Comparison of ENCODE assay signal across 8 cellular contexts in the genomic region with DNA sequence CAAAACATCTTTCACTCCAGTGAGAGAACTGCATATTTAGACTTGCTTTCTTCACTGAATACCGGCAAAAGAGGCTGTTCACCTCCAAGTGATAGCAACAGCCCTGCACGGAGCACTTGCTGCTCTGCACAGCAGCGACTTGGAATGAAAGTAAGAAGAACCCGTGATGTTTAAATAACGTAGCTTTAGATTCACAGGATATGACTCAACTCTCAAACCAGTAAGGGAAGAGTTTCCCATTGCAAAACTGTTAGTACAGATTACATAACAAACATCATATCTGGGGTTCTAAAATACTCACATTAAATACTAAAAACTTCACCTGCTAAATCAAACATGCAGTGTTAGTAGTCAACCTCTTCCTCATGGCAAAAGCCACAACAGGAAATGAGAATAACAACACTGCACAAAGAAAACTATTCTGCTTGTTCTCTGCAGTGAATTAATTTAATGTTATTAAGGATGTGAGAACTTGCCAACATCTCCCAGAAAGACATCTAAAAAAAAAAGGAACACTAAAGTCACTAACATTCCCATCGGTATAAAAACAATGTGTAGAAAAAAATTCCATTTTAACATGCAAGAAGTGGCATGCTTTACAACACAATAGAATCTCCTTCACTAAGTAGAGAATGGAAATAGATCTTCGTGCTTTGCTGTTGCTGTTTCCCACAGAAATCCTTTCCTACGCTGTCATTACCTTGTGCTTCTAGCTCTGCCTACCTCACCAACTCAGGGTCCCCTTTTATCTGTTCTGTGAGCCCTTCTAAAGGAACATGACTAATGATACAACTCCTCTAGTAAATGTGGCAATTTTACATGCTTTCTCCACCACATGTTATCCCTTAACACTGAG.
DNase-seq lines count a peak whose midpoint lies in the region; ATAC-seq, FAIRE-seq and TF ChIP-seq lines count a peak whose summit lies in the region.

No MANE protein-coding gene starts in this region.

- peak; percentile 55 to 82 for DNase-seq in A549 (ENCODE audit: low read depth in 1 of 2, low spot score in 1 of 2)
- DNase-seq in NCI-H146 (lab: John Stamatoyannopoulos, UW): peak; percentile 45
- DNase-seq in activated naive CD8-positive, alpha-beta T cell treated with anti-CD3 and anti-CD28 coated beads, Interleukin-2, amount 10 ng/mL, durations not matched to agents 7 days and 5 days: no peak
- peak; percentile 20 to 62 (median 54) for DNase-seq in right cardiac atrium
- peak in 1 of 2 donors; percentile 11 for DNase-seq in gastrocnemius medialis
- no peak for DNase-seq in NCI-H82 (lab: John Stamatoyannopoulos, UW)

- ATAC-seq in A549 (peak; percentile 97 to 99), GM18498 (IDR thresholded peaks at IDR 0.05; ENCODE audit: unreplicated experiment) (peak; percentile 91), HG02759 (IDR thresholded peaks at IDR 0.05; ENCODE audit: unreplicated experiment) (peak; percentile 94), right cardiac atrium (peak; percentile 55 to 59), gastrocnemius medialis (peak; percentile 39 to 62)
- ATAC-seq in activated naive CD8-positive, alpha-beta T cell treated with anti-CD3 and anti-CD28 coated beads, Interleukin-2, amount 10 ng/mL, durations not matched to agents 7 days and 5 days (ENCODE audit: low read depth): peak; percentile 98

- H3K4me3 ChIP-seq in A549 (peak overlapping the region; percentile 48), right cardiac atrium (ENCODE audit: low read length) (peak overlapping the region; percentile 27), gastrocnemius medialis (peak overlapping the region; percentile 28 to 50 (median 35))

- H3K27ac Mint-ChIP-seq in activated naive CD8-positive, alpha-beta T cell treated with anti-CD3 and anti-CD28 coated beads, Interleukin-2, amount 10 ng/mL, durations not matched to agents 7 days and 5 days: peak overlapping the region; percentile 71

- TF ChIP-seq EP300 in A549 (IDR thresholded peaks at IDR 0.05): peak; percentile 23 to 51; a peak in 2 of 5 replicates

- peak; percentile 92 for FAIRE-seq in A549 (lab: Jason Lieb, UNC)

- H3K4me3 Mint-ChIP-seq in activated naive CD8-positive, alpha-beta T cell treated with anti-CD3 and anti-CD28 coated beads, Interleukin-2, amount 10 ng/mL, durations not matched to agents 7 days and 5 days: peak overlapping the region; percentile 54

- no peak for TF ChIP-seq CTCF in A549 (IDR thresholded peaks at IDR 0.05)
- TF ChIP-seq CTCF in gastrocnemius medialis (IDR thresholded peaks at IDR 0.05 in 4 of 5, conservative IDR thresholded peaks at IDR 0.05 in 1 of 5): no peak

- H3K27me3 ChIP-seq in right cardiac atrium (ENCODE audit: control insufficient read depth, insufficient read depth): no peaks in the 10 kb centered on the region
- H3K27me3 ChIP-seq in gastrocnemius medialis: no peaks in the 10 kb centered on the region

- in situ Hi-C loops in gastrocnemius medialis (cut with MboI; ENCODE audit: low sequenced_read_pairs in 4 of 4): no loop called here

- H3K4me1 Mint-ChIP-seq in activated naive CD8-positive, alpha-beta T cell treated with anti-CD3 and anti-CD28 coated beads, Interleukin-2, amount 10 ng/mL, durations not matched to agents 7 days and 5 days: peaks cover 9% of the 10 kb centered on the region

- intact Hi-C loops in right cardiac atrium (cut with DNase I): no loop called here
- intact Hi-C loops in gastrocnemius medialis (cut with DNase I; ENCODE audit: low total_unique reads): loop anchor here (10.0 kb wide), 1 partner anchor 53 kb away; no protein-coding TSS in a partner anchor

- H3K9me3 ChIP-seq in A549 (no peaks in the 10 kb centered on the region), right cardiac atrium (ENCODE audit: control insufficient read depth, low read length) (no peaks in the 10 kb centered on the region), gastrocnemius medialis (no peaks in the 10 kb centered on the region)

- no peak for TF ChIP-seq RAD21 in A549 (conservative IDR thresholded peaks at IDR 0.05 in 1 of 2, IDR thresholded peaks at IDR 0.05 in 1 of 2)

- peak overlapping the region; percentile 82 for H3K4me2 ChIP-seq in A549

- WGBS in A549 (ENCODE audit: missing lambda C conversion rate): 4% methylated on average over 8 of the region's 8 CpGs
- 21% methylated on average over 8 of the region's 8 CpGs for WGBS in right cardiac atrium

- CTCF ChIA-PET in A549 (lab: Yijun Ruan, JAX): no interaction called here

- no peaks in the 10 kb centered on the region for H3K36me3 ChIP-seq in gastrocnemius medialis

- no peaks in the 10 kb centered on the region for H3K36me3 Mint-ChIP-seq in activated naive CD8-positive, alpha-beta T cell treated with anti-CD3 and anti-CD28 coated beads, Interleukin-2, amount 10 ng/mL, durations not matched to agents 7 days and 5 days

- peaks cover 11% of the 10 kb centered on the region for H3K27me3 Mint-ChIP-seq in activated naive CD8-positive, alpha-beta T cell treated with anti-CD3 and anti-CD28 coated beads, Interleukin-2, amount 10 ng/mL, durations not matched to agents 7 days and 5 days

- no peaks in the 10 kb centered on the region for H3K9me3 Mint-ChIP-seq in activated naive CD8-positive, alpha-beta T cell treated with anti-CD3 and anti-CD28 coated beads, Interleukin-2, amount 10 ng/mL, durations not matched to agents 7 days and 5 days

- H3K27ac ChIP-seq in A549 (peak overlapping the region; percentile 69), right cardiac atrium (ENCODE audit: low read length) (no peak overlapping the region), gastrocnemius medialis (peak overlapping the region; percentile 25 to 71 (median 58))

- POLR2A ChIA-PET in A549 (lab: Yijun Ruan, JAX): interaction anchor here (0.6 to 1.0 kb wide), 3 partner anchors 12 to 694 kb away, joined by 3 to 4 read pairs (median 3); a partner anchor contains a TSS
- POLR2A ChIA-PET in activated naive CD8-positive, alpha-beta T cell treated with anti-CD3 and anti-CD28 coated beads, Interleukin-2, amount 10 ng/mL, durations not matched to agents 7 days and 5 days (lab: Charles Lee): no interaction called here

- H3K4me1 ChIP-seq in A549 (peaks cover 40% of the 10 kb centered on the region), right cardiac atrium (ENCODE audit: control insufficient read depth, insufficient read depth, low read length) (no peaks in the 10 kb centered on the region), gastrocnemius medialis (no peaks in the 10 kb centered on the region)

- TF ChIP-seq POLR2A in A549 (IDR thresholded peaks at IDR 0.05; ENCODE audit: low read length): peak; percentile 32; the same call in 1 of the 2 replicates
- TF ChIP-seq POLR2A in gastrocnemius medialis (IDR thresholded peaks at IDR 0.05): peak; percentile 50 to 78

TF ChIP-seq in A549, 52 proteins besides CTCF, POLR2A, EP300 and RAD21 (continues in another document):
- TF ChIP-seq CHD2 (IDR thresholded peaks at IDR 0.05; ENCODE audit: low read length, partially characterized antibody) (no peak), HOXA7 (CRISPR knock-in tag; IDR thresholded peaks at IDR 0.05) (no peak), CEBPB (IDR thresholded peaks at IDR 0.05) (peak; percentile 96 to 97), JUN (IDR thresholded peaks at IDR 0.05) (peak; percentile 70 to 81; a peak in 3 of 5 replicates), CHD4 (IDR thresholded peaks at IDR 0.05; ENCODE audit: borderline replicate concordance) (no peak), RFX5 (IDR thresholded peaks at IDR 0.05) (no peak; the same call in 1 of the 2 replicates)
- TF ChIP-seq, protein P1, sequence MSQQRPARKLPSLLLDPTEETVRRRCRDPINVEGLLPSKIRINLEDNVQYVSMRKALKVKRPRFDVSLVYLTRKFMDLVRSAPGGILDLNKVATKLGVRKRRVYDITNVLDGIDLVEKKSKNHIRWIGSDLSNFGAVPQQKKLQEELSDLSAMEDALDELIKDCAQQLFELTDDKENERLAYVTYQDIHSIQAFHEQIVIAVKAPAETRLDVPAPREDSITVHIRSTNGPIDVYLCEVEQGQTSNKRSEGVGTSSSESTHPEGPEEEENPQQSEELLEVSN (IDR thresholded peaks at IDR 0.05; ENCODE audit: borderline replicate concordance, low read depth): no peak
- TF ChIP-seq, protein P2, sequence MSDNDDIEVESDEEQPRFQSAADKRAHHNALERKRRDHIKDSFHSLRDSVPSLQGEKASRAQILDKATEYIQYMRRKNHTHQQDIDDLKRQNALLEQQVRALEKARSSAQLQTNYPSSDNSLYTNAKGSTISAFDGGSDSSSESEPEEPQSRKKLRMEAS (IDR thresholded peaks at IDR 0.05): peak; percentile 20; the same call in 1 of the 2 replicates
- TF ChIP-seq, protein P3, sequence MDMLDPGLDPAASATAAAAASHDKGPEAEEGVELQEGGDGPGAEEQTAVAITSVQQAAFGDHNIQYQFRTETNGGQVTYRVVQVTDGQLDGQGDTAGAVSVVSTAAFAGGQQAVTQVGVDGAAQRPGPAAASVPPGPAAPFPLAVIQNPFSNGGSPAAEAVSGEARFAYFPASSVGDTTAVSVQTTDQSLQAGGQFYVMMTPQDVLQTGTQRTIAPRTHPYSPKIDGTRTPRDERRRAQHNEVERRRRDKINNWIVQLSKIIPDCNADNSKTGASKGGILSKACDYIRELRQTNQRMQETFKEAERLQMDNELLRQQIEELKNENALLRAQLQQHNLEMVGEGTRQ (IDR thresholded peaks at IDR 0.05): no peak
- TF ChIP-seq, protein P4, sequence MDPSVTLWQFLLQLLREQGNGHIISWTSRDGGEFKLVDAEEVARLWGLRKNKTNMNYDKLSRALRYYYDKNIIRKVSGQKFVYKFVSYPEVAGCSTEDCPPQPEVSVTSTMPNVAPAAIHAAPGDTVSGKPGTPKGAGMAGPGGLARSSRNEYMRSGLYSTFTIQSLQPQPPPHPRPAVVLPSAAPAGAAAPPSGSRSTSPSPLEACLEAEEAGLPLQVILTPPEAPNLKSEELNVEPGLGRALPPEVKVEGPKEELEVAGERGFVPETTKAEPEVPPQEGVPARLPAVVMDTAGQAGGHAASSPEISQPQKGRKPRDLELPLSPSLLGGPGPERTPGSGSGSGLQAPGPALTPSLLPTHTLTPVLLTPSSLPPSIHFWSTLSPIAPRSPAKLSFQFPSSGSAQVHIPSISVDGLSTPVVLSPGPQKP (IDR thresholded peaks at IDR 0.05; ENCODE audit: low read depth, low read length): no peak
- TF ChIP-seq, protein P5, sequence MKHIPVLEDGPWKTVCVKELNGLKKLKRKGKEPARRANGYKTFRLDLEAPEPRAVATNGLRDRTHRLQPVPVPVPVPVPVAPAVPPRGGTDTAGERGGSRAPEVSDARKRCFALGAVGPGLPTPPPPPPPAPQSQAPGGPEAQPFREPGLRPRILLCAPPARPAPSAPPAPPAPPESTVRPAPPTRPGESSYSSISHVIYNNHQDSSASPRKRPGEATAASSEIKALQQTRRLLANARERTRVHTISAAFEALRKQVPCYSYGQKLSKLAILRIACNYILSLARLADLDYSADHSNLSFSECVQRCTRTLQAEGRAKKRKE (CRISPR knock-in tag; IDR thresholded peaks at IDR 0.05; ENCODE audit: low read depth): no peak

Comparison
In these comparisons a context has a peak if more than half of its experiments do, and no peak if none do; other contexts are left out.
1. DNase-seq: peak in A549 (2 of 2), NCI-H146 (single experiment) and right cardiac atrium (3 of 3); none in activated naive CD8-positive, alpha-beta T cell treated with anti-CD3 and anti-CD28 coated beads, Interleukin-2, amount 10 ng/mL, durations not matched to agents 7 days and 5 days (single experiment) and NCI-H82 (single experiment).
2. Peak in every context shown above with its lines, with median percentiles within 50 percentile points of each other: ATAC-seq and H3K4me3 ChIP-seq.